Comparison of ENCODE assay signal across 20 cellular contexts in the genomic region with DNA sequence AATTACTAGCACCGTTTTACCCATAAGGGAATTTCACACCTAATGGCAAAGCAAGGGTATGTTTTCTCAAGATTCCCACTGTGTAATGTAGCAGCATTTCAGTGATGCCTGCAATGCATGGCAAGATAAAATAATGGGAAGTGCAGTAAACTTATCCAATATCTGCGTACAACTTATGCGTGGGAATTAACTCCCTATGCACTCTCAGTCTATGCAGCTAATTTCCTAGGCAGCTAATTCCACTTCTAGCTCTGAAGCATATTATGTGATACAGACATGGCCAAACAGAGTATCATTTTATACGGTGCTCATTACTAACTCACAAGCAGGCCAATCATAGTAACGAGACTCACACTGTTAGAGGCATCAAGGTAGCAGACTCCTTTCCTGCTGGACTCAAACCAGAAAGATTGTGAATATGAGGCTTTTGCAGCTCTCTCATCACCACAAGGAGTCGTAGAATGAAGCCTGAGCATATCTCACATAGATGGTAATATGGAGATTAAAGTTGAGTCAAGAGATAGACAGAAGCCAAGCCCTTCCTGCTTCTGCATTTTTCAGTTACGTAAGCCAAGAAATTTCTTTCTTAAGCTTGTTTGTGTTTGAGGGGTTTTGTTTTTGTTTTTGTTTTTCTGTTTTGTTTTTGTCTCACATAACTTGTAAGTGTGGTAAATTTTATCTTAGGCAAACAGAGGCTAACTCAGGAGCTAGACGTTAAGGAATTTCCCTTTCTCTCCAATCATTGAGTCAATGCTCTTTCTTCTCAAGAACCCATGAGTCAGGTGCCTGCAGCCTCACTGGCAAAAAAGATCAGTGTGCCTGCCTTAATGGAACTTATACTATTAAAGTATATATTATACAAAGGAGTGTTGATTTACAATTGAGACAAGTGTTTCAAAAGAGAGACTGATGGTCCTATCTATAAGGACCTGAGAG. TPM values are rescaled to one million over a fixed set of nuclear protein-coding genes. Genes with fewer than 3 reads are reported as not detected.
DNase-seq lines count a peak whose midpoint lies in the region; ATAC-seq and TF ChIP-seq lines count a peak whose summit lies in the region.
"Had no signal": no experiment of that assay in that cellular context is flagged by ENCODE, and none has a peak within 500 bp of the region (broad histone marks: within the 10 kb centered on the region; RNA-seq: fewer than 3 reads in every experiment).

No MANE protein-coding gene starts in this region.

- no peaks in the 10 kb centered on the region for H3K27me3 ChIP-seq in stomach
- H3K27me3 ChIP-seq: neural progenitor cell, right atrium auricular region had no signal

- no peak overlapping the region for H3K27ac Mint-ChIP-seq in stimulated activated effector memory CD8-positive, alpha-beta T cell treated with anti-CD3 and anti-CD28 coated beads, Interleukin-12 subunit alpha, Interleukin-12 subunit beta, amount 100 ng/mL, for 72 hours
- H3K27ac Mint-ChIP-seq: activated CD4-positive, alpha-beta memory T cell treated with anti-CD3 and anti-CD28 coated beads for 36 hours; activated naive CD8-positive, alpha-beta T cell treated with anti-CD3 and anti-CD28 coated beads, Interleukin-2, amount 50 U/mL, for 24 hours; GM23338; neural progenitor cell had no signal

- H3K36me3 Mint-ChIP-seq in stimulated activated effector memory CD8-positive, alpha-beta T cell treated with anti-CD3 and anti-CD28 coated beads, Interleukin-12 subunit alpha, Interleukin-12 subunit beta, amount 100 ng/mL, for 72 hours = no peaks in the 10 kb centered on the region
- H3K36me3 Mint-ChIP-seq: activated CD4-positive, alpha-beta memory T cell treated with anti-CD3 and anti-CD28 coated beads for 36 hours; neural progenitor cell had no signal

- no peaks in the 10 kb centered on the region for H3K9me3 Mint-ChIP-seq in stimulated activated effector memory CD8-positive, alpha-beta T cell treated with anti-CD3 and anti-CD28 coated beads, Interleukin-12 subunit alpha, Interleukin-12 subunit beta, amount 100 ng/mL, for 72 hours
- H3K9me3 Mint-ChIP-seq: activated CD4-positive, alpha-beta memory T cell treated with anti-CD3 and anti-CD28 coated beads for 36 hours; activated naive CD8-positive, alpha-beta T cell treated with anti-CD3 and anti-CD28 coated beads, Interleukin-2, amount 50 U/mL, for 24 hours; GM23338; neural progenitor cell had no signal

- 49 to 72% (median 57%) methylated on average over 8 of the region's 8 CpGs for WGBS in stomach, 5 donors

- H3K36me3 ChIP-seq in stomach = no peaks in the 10 kb centered on the region
- H3K36me3 ChIP-seq: neural progenitor cell, right atrium auricular region had no signal

- no peak overlapping the region for H3K4me3 Mint-ChIP-seq in stimulated activated effector memory CD8-positive, alpha-beta T cell treated with anti-CD3 and anti-CD28 coated beads, Interleukin-12 subunit alpha, Interleukin-12 subunit beta, amount 100 ng/mL, for 72 hours
- H3K4me3 Mint-ChIP-seq: activated CD4-positive, alpha-beta memory T cell treated with anti-CD3 and anti-CD28 coated beads for 36 hours; activated naive CD8-positive, alpha-beta T cell treated with anti-CD3 and anti-CD28 coated beads, Interleukin-2, amount 50 U/mL, for 24 hours; GM23338; neural progenitor cell had no signal

- intact Hi-C loops in stomach (cut with DNase I; ENCODE audit: low total_unique reads) = no loop called here

- no peaks in the 10 kb centered on the region for H3K4me1 Mint-ChIP-seq in stimulated activated effector memory CD8-positive, alpha-beta T cell treated with anti-CD3 and anti-CD28 coated beads, Interleukin-12 subunit alpha, Interleukin-12 subunit beta, amount 100 ng/mL, for 72 hours
- H3K4me1 Mint-ChIP-seq: activated naive CD8-positive, alpha-beta T cell treated with anti-CD3 and anti-CD28 coated beads, Interleukin-2, amount 50 U/mL, for 24 hours; GM23338; neural progenitor cell had no signal

- no peak for TF ChIP-seq POLR2A in stomach (IDR thresholded peaks at IDR 0.05)

- no peak overlapping the region for H3K4me3 ChIP-seq in fibroblast of pulmonary artery (replicated peaks; ENCODE audit: low read depth, low read length)
- H3K4me3 ChIP-seq in stomach = no peak overlapping the region
- H3K4me3 ChIP-seq: GM12878, GM23338, neural progenitor cell, right atrium auricular region had no signal

- ATAC-seq in SK-N-SH treated with all-trans-retinoic acid at 6 μM for 48 hours (peak; percentile 68), GM18511 (IDR thresholded peaks at IDR 0.05; ENCODE audit: unreplicated experiment) (no peak)
- peak; percentile 60 for ATAC-seq in stimulated activated effector memory CD8-positive, alpha-beta T cell treated with anti-CD3 and anti-CD28 coated beads, Interleukin-12 subunit alpha, Interleukin-12 subunit beta, amount 100 ng/mL, for 72 hours
- ATAC-seq: activated naive CD8-positive, alpha-beta T cell treated with anti-CD3 and anti-CD28 coated beads, Interleukin-2, amount 50 U/mL, for 24 hours; GM12878; GM23338 had no signal

- no peaks in the 10 kb centered on the region for H3K9me3 ChIP-seq in stomach
- H3K9me3 ChIP-seq: right atrium auricular region had no signal

- peak; percentile 4 for DNase-seq in stimulated activated CD4-positive, alpha-beta T cell treated with anti-CD3 and anti-CD28 coated beads, Interleukin-15, amount 100 ng/mL, for 24 hours
- DNase-seq in stimulated activated CD4-positive, alpha-beta T cell treated with anti-CD3 and anti-CD28 coated beads, Interleukin-4, amount 100 ng/mL, for 1 hour = no peak
- no peak for DNase-seq in fibroblast of pulmonary artery (ENCODE audit: low read depth)
- DNase-seq in stimulated activated effector memory CD8-positive, alpha-beta T cell treated with anti-CD3 and anti-CD28 coated beads, Interleukin-12 subunit alpha, Interleukin-12 subunit beta, amount 100 ng/mL, for 72 hours (ENCODE audit: low spot score in 2 of 2) = no peak
- no peak for DNase-seq in stomach
- no peak for DNase-seq in activated CD8-positive, alpha-beta memory T cell treated with anti-CD3 and anti-CD28 coated beads, Interleukin-2, amount 50 U/mL, for 48 hours
- DNase-seq: activated CD4-positive, alpha-beta memory T cell treated with anti-CD3 and anti-CD28 coated beads for 36 hours; activated naive CD8-positive, alpha-beta T cell treated with anti-CD3 and anti-CD28 coated beads, Interleukin-2, amount 50 U/mL, for 24 hours; activated T-cell treated with anti-CD3 and anti-CD28 coated beads, Interleukin-2, amount 50 U/mL, for 48 hours; cortex of kidney; Karpas-422; NCI-H1417 treated with DMSO at 0.1 percent for 48 hours; SHP77; stimulated activated CD4-positive, alpha-beta T cell treated with anti-CD3 and anti-CD28 coated beads, Interleukin-2, amount 100 ng/mL, for 24 hours had no signal

- H3K4me1 ChIP-seq in stomach = peaks cover 0 to 10% (median 5%) of the 10 kb centered on the region in 4 donors
- H3K4me1 ChIP-seq: neural progenitor cell, right atrium auricular region had no signal

- TF ChIP-seq CTCF in fibroblast of pulmonary artery (IDR thresholded peaks at IDR 0.05; ENCODE audit: low read length, missing control alignments) (peak; percentile 43), stomach (IDR thresholded peaks at IDR 0.05) (no peak)

- H3K27ac ChIP-seq in stomach = no peak overlapping the region
- H3K27ac ChIP-seq: neural progenitor cell, right atrium auricular region had no signal

- TF ChIP-seq EP300 in stomach (IDR thresholded peaks at IDR 0.05) = no peak

TF ChIP-seq in SK-N-SH treated with all-trans-retinoic acid at 6 μM for 48 hours, 23 proteins besides CTCF, POLR2A, EP300 and RAD21 (continues in another document):
- TF ChIP-seq, protein P1, sequence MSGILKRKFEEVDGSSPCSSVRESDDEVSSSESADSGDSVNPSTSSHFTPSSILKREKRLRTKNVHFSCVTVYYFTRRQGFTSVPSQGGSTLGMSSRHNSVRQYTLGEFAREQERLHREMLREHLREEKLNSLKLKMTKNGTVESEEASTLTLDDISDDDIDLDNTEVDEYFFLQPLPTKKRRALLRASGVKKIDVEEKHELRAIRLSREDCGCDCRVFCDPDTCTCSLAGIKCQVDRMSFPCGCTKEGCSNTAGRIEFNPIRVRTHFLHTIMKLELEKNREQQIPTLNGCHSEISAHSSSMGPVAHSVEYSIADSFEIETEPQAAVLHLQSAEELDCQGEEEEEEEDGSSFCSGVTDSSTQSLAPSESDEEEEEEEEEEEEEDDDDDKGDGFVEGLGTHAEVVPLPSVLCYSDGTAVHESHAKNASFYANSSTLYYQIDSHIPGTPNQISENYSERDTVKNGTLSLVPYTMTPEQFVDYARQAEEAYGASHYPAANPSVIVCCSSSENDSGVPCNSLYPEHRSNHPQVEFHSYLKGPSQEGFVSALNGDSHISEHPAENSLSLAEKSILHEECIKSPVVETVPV (CRISPR knock-in tag; IDR thresholded peaks at IDR 0.05) = no peak
- TF ChIP-seq RARB (CRISPR knock-in tag; IDR thresholded peaks at IDR 0.05) (no peak), TCF4 (CRISPR knock-in tag; IDR thresholded peaks at IDR 0.05; ENCODE audit: borderline replicate concordance) (no peak), TOX (CRISPR knock-in tag; IDR thresholded peaks at IDR 0.05; ENCODE audit: borderline replicate concordance) (no peak), ZNF565 (CRISPR knock-in tag; conservative IDR thresholded peaks at IDR 0.05; ENCODE audit: low read depth) (no peak), ESRRG (CRISPR knock-in tag; IDR thresholded peaks at IDR 0.05) (no peak), CSDC2 (CRISPR knock-in tag; IDR thresholded peaks at IDR 0.05) (no peak), ZNF70 (CRISPR knock-in tag; IDR thresholded peaks at IDR 0.05) (no peak), ZC3H10 (CRISPR knock-in tag; IDR thresholded peaks at IDR 0.05) (no peak), ISL1 (CRISPR knock-in tag; IDR thresholded peaks at IDR 0.05) (no peak), ZFP3 (CRISPR knock-in tag; IDR thresholded peaks at IDR 0.05) (no peak), ZNF8 (CRISPR knock-in tag; IDR thresholded peaks at IDR 0.05) (no peak), ZFP30 (CRISPR knock-in tag; IDR thresholded peaks at IDR 0.05) (no peak), ARNTL (CRISPR knock-in tag; IDR thresholded peaks at IDR 0.05; ENCODE audit: borderline replicate concordance, low read depth) (no peak), OSR1 (CRISPR knock-in tag; IDR thresholded peaks at IDR 0.05) (no peak)

RNA-seq across cellular contexts. Expression of a gene that starts 34.7 kb away (rescaled TPM):
- total RNA-seq in stomach = 100 to 1,000 TPM in 4 of 5 donors, 10 to 100 TPM in 1; 46.9 to 393 (median 129) TPM
- polyA plus RNA-seq in stomach = 10 to 100 TPM in 2 of 3 donors, 1 to 10 TPM in 1; 7.8 to 14.2 (median 11.7) TPM
